In genomic region chr15:72685301-72685924, GRCh38 we compare ENCODE assay signal across 8 cellular contexts. TPM values are rescaled to one million over a fixed set of nuclear protein-coding genes. Genes with fewer than 3 reads are reported as not detected.
DNase-seq lines count a peak whose midpoint lies in the region; ATAC-seq lines count a peak whose summit lies in the region.

No MANE protein-coding gene starts in this region.

- H3K4me1 ChIP-seq in stomach smooth muscle (ENCODE audit: control insufficient read depth, insufficient read depth, low read length): peaks cover 10% of the 10 kb centered on the region

- no peaks in the 10 kb centered on the region for H3K36me3 ChIP-seq in stomach smooth muscle (ENCODE audit: control insufficient read depth in 2 of 2, insufficient read depth in 2 of 2, low read length in 2 of 2)

- H3K27ac Mint-ChIP-seq in activated T-helper 1 cell treated with anti-CD3 and anti-CD28 coated beads, Interleukin-12 subunit alpha, Interleukin-12 subunit beta, Interleukin-2, Interleukin-4 antibody, amounts not matched to agents 30 ng/mL and 10 ng/mL and 1 ng/mL, durations not matched to agents 14 hours and 24 hours and 36 hours: peak overlapping the region; percentile 87

- peak overlapping the region; percentile 87 for H3K4me3 ChIP-seq in iPS-18c (ENCODE audit: insufficient read depth, low read depth, low read length)
- peak overlapping the region; percentile 98 for H3K4me3 ChIP-seq in stomach smooth muscle (ENCODE audit: low read length in 2 of 2)

- H3K4me3 Mint-ChIP-seq in activated T-helper 1 cell treated with anti-CD3 and anti-CD28 coated beads, Interleukin-12 subunit alpha, Interleukin-12 subunit beta, Interleukin-2, Interleukin-4 antibody, amounts not matched to agents 30 ng/mL and 10 ng/mL and 1 ng/mL, durations not matched to agents 14 hours and 24 hours and 36 hours: peak overlapping the region; percentile 93

- peaks cover 21% of the 10 kb centered on the region for H3K4me1 Mint-ChIP-seq in activated T-helper 1 cell treated with anti-CD3 and anti-CD28 coated beads, Interleukin-12 subunit alpha, Interleukin-12 subunit beta, Interleukin-2, Interleukin-4 antibody, amounts not matched to agents 30 ng/mL and 10 ng/mL and 1 ng/mL, durations not matched to agents 14 hours and 24 hours and 36 hours (ENCODE audit: low read depth)

- no peak for DNase-seq in activated T-helper 1 cell treated with anti-CD3 and anti-CD28 coated beads, Interleukin-12 subunit alpha, Interleukin-12 subunit beta, Interleukin-2, Interleukin-4 antibody, amounts not matched to agents 30 ng/mL and 10 ng/mL and 1 ng/mL, durations not matched to agents 14 hours and 24 hours and 36 hours (ENCODE audit: low spot score)
- DNase-seq in pons (ENCODE audit: low spot score): no peak

- no peaks in the 10 kb centered on the region for H3K9me3 Mint-ChIP-seq in activated T-helper 1 cell treated with anti-CD3 and anti-CD28 coated beads, Interleukin-12 subunit alpha, Interleukin-12 subunit beta, Interleukin-2, Interleukin-4 antibody, amounts not matched to agents 30 ng/mL and 10 ng/mL and 1 ng/mL, durations not matched to agents 14 hours and 24 hours and 36 hours

- intact Hi-C loops in activated T-helper 1 cell treated with anti-CD3 and anti-CD28 coated beads, Interleukin-12 subunit alpha, Interleukin-12 subunit beta, Interleukin-2, Interleukin-4 antibody, amounts not matched to agents 30 ng/mL and 10 ng/mL and 1 ng/mL, durations not matched to agents 14 hours and 24 hours and 36 hours (cut with micrococcal nuclease): loop anchor here (2.0 to 5.0 kb wide), 4 partner anchors 57 to 567 kb away; partner anchors contain the start of genes MYO9A, NEO1 and SENP8

- peak overlapping the region; percentile 86 for H3K27ac ChIP-seq in stomach smooth muscle (ENCODE audit: low read length)

- peak; percentile 3 for ATAC-seq in HG02642 (IDR thresholded peaks at IDR 0.05; ENCODE audit: poor library complexity, unreplicated experiment)
- ATAC-seq in HG02970 (IDR thresholded peaks at IDR 0.05; ENCODE audit: low FRiP score, unreplicated experiment): no peak
- ATAC-seq in HG03097 (IDR thresholded peaks at IDR 0.05; ENCODE audit: low FRiP score, unreplicated experiment): no peak
- no peak for ATAC-seq in GM19328 (IDR thresholded peaks at IDR 0.05; ENCODE audit: unreplicated experiment)

- peaks cover 6% of the 10 kb centered on the region for H3K27me3 Mint-ChIP-seq in activated T-helper 1 cell treated with anti-CD3 and anti-CD28 coated beads, Interleukin-12 subunit alpha, Interleukin-12 subunit beta, Interleukin-2, Interleukin-4 antibody, amounts not matched to agents 30 ng/mL and 10 ng/mL and 1 ng/mL, durations not matched to agents 14 hours and 24 hours and 36 hours (ENCODE audit: insufficient read depth)

- no peaks in the 10 kb centered on the region for H3K9me3 ChIP-seq in iPS-18c (ENCODE audit: control insufficient read depth, insufficient read depth, low read length)
- H3K9me3 ChIP-seq in stomach smooth muscle (ENCODE audit: control insufficient read depth in 2 of 2, low read length in 2 of 2): no peaks in the 10 kb centered on the region

- no peaks in the 10 kb centered on the region for H3K27me3 ChIP-seq in stomach smooth muscle (ENCODE audit: control insufficient read depth in 1 of 2, insufficient read depth in 2 of 2, low read length in 2 of 2)

- H3K9ac ChIP-seq in stomach smooth muscle (ENCODE audit: low read length in 2 of 2): peak overlapping the region; percentile 93 to 95

- H3K36me3 Mint-ChIP-seq in activated T-helper 1 cell treated with anti-CD3 and anti-CD28 coated beads, Interleukin-12 subunit alpha, Interleukin-12 subunit beta, Interleukin-2, Interleukin-4 antibody, amounts not matched to agents 30 ng/mL and 10 ng/mL and 1 ng/mL, durations not matched to agents 14 hours and 24 hours and 36 hours (ENCODE audit: low read depth): no peaks in the 10 kb centered on the region

RNA-seq across cellular contexts. Expression of gene HIGD2B, which starts 0.6 kb away (rescaled TPM):
- 0.29 TPM in 1 of 2 replicates, not detected in the other for total RNA-seq in activated T-helper 1 cell treated with anti-CD3 and anti-CD28 coated beads, Interleukin-12 subunit alpha, Interleukin-12 subunit beta, Interleukin-2, Interleukin-4 antibody, amounts not matched to agents 30 ng/mL and 10 ng/mL and 1 ng/mL, durations not matched to agents 14 hours and 24 hours and 36 hours

RNA-seq across cellular contexts. Expression of gene BBS4, which starts 0.6 kb away (rescaled TPM):
- 10.0 and 10.3 TPM in 2 replicates for total RNA-seq in activated T-helper 1 cell treated with anti-CD3 and anti-CD28 coated beads, Interleukin-12 subunit alpha, Interleukin-12 subunit beta, Interleukin-2, Interleukin-4 antibody, amounts not matched to agents 30 ng/mL and 10 ng/mL and 1 ng/mL, durations not matched to agents 14 hours and 24 hours and 36 hours

RNA-seq across cellular contexts. Expression of gene GOLGA6B, which starts 30.9 kb away (rescaled TPM):
- total RNA-seq in activated T-helper 1 cell treated with anti-CD3 and anti-CD28 coated beads, Interleukin-12 subunit alpha, Interleukin-12 subunit beta, Interleukin-2, Interleukin-4 antibody, amounts not matched to agents 30 ng/mL and 10 ng/mL and 1 ng/mL, durations not matched to agents 14 hours and 24 hours and 36 hours: not detected in 2 replicates
